ENCODE assay signal across 6 cellular contexts in genomic region chr11:105619556-105619955, GRCh38. TPM values are rescaled to one million over a fixed set of nuclear protein-coding genes. Genes with fewer than 3 reads are reported as not detected.
"Had no signal": no experiment of that assay in that cellular context is flagged by ENCODE, and none has a peak within 500 bp of the region (broad histone marks: within the 10 kb centered on the region; RNA-seq: fewer than 3 reads in every experiment).

No MANE protein-coding gene starts in this region.

- H3K9me3 Mint-ChIP-seq: GM23338, H9 had no signal

- ATAC-seq: GM23338, K562 had no signal

- H3K4me3 Mint-ChIP-seq: GM23338, H9 had no signal

- DNase-seq: H9, HCEC 1CT, IMR-90 had no signal

- H3K27ac Mint-ChIP-seq: GM23338 had no signal

- H3K4me3 ChIP-seq: GM23338, K562 had no signal

RNA-seq across cellular contexts. Expression of gene GRIA4, which starts 9.7 kb away (rescaled TPM):
- total RNA-seq: HT-29, K562 had no signal
